21 cellular contexts compared by ENCODE assay signal in genomic region chr5:100797863-100798262, GRCh38.
DNase-seq lines count a peak whose midpoint lies in the region; ATAC-seq and TF ChIP-seq lines count a peak whose summit lies in the region.
"Had no signal": no experiment of that assay in that cellular context is flagged by ENCODE, and none has a peak within 500 bp of the region (broad histone marks: within the 10 kb centered on the region; RNA-seq: fewer than 3 reads in every experiment).

No MANE protein-coding gene starts in this region.

- peak overlapping the region in 1 of 2 experiments; percentile 12; a peak in 1 of 4 replicates for H3K27ac ChIP-seq in SK-N-SH (ENCODE audit: low read depth in 2 of 2, low read length in 1 of 2)
- no peak overlapping the region for H3K27ac ChIP-seq in osteoblast (ENCODE audit: low read depth, low read length)
- H3K27ac ChIP-seq: heart left ventricle, sigmoid colon, SK-N-MC, transverse colon had no signal

- DNase-seq in HPDE6-E6E7 (ENCODE audit: extremely low spot score) (peak; percentile 61), SK-N-SH (no peak), osteoblast (ENCODE audit: insufficient read length, low spot score, missing footprints) (peak; percentile 65), NCI-H2196 treated with DMSO at 0.1 percent for 48 hours (lab: John Stamatoyannopoulos, UW; ENCODE audit: unreplicated experiment) (no peak)
- DNase-seq in activated CD8-positive, alpha-beta T cell treated with anti-CD3 and anti-CD28 coated beads, Interleukin-2, amount 10 ng/mL, durations not matched to agents 7 days and 5 days, result no peak
- no peak for DNase-seq in activated CD8-positive, alpha-beta memory T cell treated with anti-CD3 and anti-CD28 coated beads for 24 hours
- DNase-seq: activated CD4-positive, alpha-beta T cell treated with anti-CD3 and anti-CD28 coated beads, Interleukin-2, amount 10 ng/mL, durations not matched to agents 24 days and 14 days; activated naive CD8-positive, alpha-beta T cell treated with anti-CD3 and anti-CD28 coated beads, Interleukin-2, amount 10 ng/mL, durations not matched to agents 7 days and 5 days; BE2C; cerebellar nuclear complex; GF-D8; heart left ventricle; kidney; NCI-H187 treated with DMSO at 0.1 percent for 48 hours; NCI-H524; sigmoid colon; transverse colon had no signal

- H3K4me1 ChIP-seq in SK-N-SH (ENCODE audit: control insufficient read depth in 1 of 2, insufficient read depth in 2 of 2, low read depth in 1 of 2, low read length in 1 of 2), result no peaks in the 10 kb centered on the region
- no peaks in the 10 kb centered on the region for H3K4me1 ChIP-seq in osteoblast (ENCODE audit: insufficient read depth, low read length)
- H3K4me1 ChIP-seq: BE2C, heart left ventricle, sigmoid colon, transverse colon had no signal

- H3F3A ChIP-seq in SK-N-SH (replicated peaks; ENCODE audit: insufficient read depth), result no peaks in the 10 kb centered on the region

- H3K4me3 ChIP-seq in SK-N-SH (ENCODE audit: low read depth in 2 of 2, low read length in 1 of 2), result no peak overlapping the region
- no peak overlapping the region for H3K4me3 ChIP-seq in osteoblast (ENCODE audit: insufficient read depth, low read length)
- H3K4me3 ChIP-seq: heart left ventricle, sigmoid colon, SK-N-MC, transverse colon had no signal

- no peak overlapping the region for H3K4me3 Mint-ChIP-seq in activated CD8-positive, alpha-beta T cell treated with anti-CD3 and anti-CD28 coated beads, Interleukin-2, amount 10 ng/mL, durations not matched to agents 7 days and 5 days
- H3K4me3 Mint-ChIP-seq: activated CD4-positive, alpha-beta T cell treated with anti-CD3 and anti-CD28 coated beads, Interleukin-2, amount 10 ng/mL, durations not matched to agents 24 days and 14 days; activated naive CD8-positive, alpha-beta T cell treated with anti-CD3 and anti-CD28 coated beads, Interleukin-2, amount 10 ng/mL, durations not matched to agents 7 days and 5 days had no signal

- no peak for TF ChIP-seq EP300 in SK-N-SH (IDR thresholded peaks at IDR 0.05; ENCODE audit: borderline replicate concordance in 1 of 2, low read depth in 1 of 2, low read length in 1 of 2)

- POLR2A ChIA-PET in SK-N-SH (lab: Yijun Ruan, JAX), result no interaction called here
- POLR2A ChIA-PET in activated CD8-positive, alpha-beta T cell treated with anti-CD3 and anti-CD28 coated beads, Interleukin-2, amount 10 ng/mL, durations not matched to agents 7 days and 5 days (lab: Charles Lee), result no interaction called here

- CTCF ChIA-PET in SK-N-SH (lab: Yijun Ruan, JAX), result no interaction called here
- CTCF ChIA-PET in activated CD8-positive, alpha-beta T cell treated with anti-CD3 and anti-CD28 coated beads, Interleukin-2, amount 10 ng/mL, durations not matched to agents 7 days and 5 days (lab: Charles Lee), result no interaction called here

- no peak overlapping the region for H2AFZ ChIP-seq in SK-N-SH (ENCODE audit: low read depth)
- H2AFZ ChIP-seq in osteoblast (ENCODE audit: low read length), result no peak overlapping the region

- peaks cover 17% of the 10 kb centered on the region for H3K9me3 Mint-ChIP-seq in activated CD8-positive, alpha-beta T cell treated with anti-CD3 and anti-CD28 coated beads, Interleukin-2, amount 10 ng/mL, durations not matched to agents 7 days and 5 days (ENCODE audit: insufficient read depth)

- H3K9me3 ChIP-seq in SK-N-SH (no peaks in the 10 kb centered on the region), osteoblast (ENCODE audit: low read depth, low read length) (no peaks in the 10 kb centered on the region)
- H3K9me3 ChIP-seq: BE2C, transverse colon had no signal

- H3K27me3 Mint-ChIP-seq in activated CD8-positive, alpha-beta T cell treated with anti-CD3 and anti-CD28 coated beads, Interleukin-2, amount 10 ng/mL, durations not matched to agents 7 days and 5 days (ENCODE audit: low read depth), result no peaks in the 10 kb centered on the region
- H3K27me3 Mint-ChIP-seq: activated CD4-positive, alpha-beta T cell treated with anti-CD3 and anti-CD28 coated beads, Interleukin-2, amount 10 ng/mL, durations not matched to agents 24 days and 14 days; activated naive CD8-positive, alpha-beta T cell treated with anti-CD3 and anti-CD28 coated beads, Interleukin-2, amount 10 ng/mL, durations not matched to agents 7 days and 5 days had no signal

- no peaks in the 10 kb centered on the region for H3K79me2 ChIP-seq in SK-N-SH (ENCODE audit: insufficient read depth)
- H3K79me2 ChIP-seq in osteoblast (ENCODE audit: insufficient read depth, low read length), result no peaks in the 10 kb centered on the region

- H3K27me3 ChIP-seq in SK-N-SH (ENCODE audit: insufficient read depth) (no peaks in the 10 kb centered on the region), osteoblast (ENCODE audit: insufficient read depth, low read length) (no peaks in the 10 kb centered on the region)
- H3K27me3 ChIP-seq: BE2C, heart left ventricle, sigmoid colon, transverse colon had no signal

- no peaks in the 10 kb centered on the region for H3K36me3 ChIP-seq in SK-N-SH (replicated peaks in 1 of 2; ENCODE audit: control insufficient read depth in 1 of 2, insufficient read depth in 2 of 2, low read length in 1 of 2)
- no peaks in the 10 kb centered on the region for H3K36me3 ChIP-seq in osteoblast (ENCODE audit: insufficient read depth, low read length)
- H3K36me3 ChIP-seq: BE2C, heart left ventricle, sigmoid colon, transverse colon had no signal

- ATAC-seq in esophagus mucosa (peak; percentile 77), GM19455 (IDR thresholded peaks at IDR 0.05; ENCODE audit: unreplicated experiment) (no peak)
- ATAC-seq in activated CD8-positive, alpha-beta T cell treated with anti-CD3 and anti-CD28 coated beads, Interleukin-2, amount 10 ng/mL, durations not matched to agents 7 days and 5 days, result no peak
- ATAC-seq: HCT116, heart left ventricle had no signal

- no peaks in the 10 kb centered on the region for H3K4me1 Mint-ChIP-seq in activated CD8-positive, alpha-beta T cell treated with anti-CD3 and anti-CD28 coated beads, Interleukin-2, amount 10 ng/mL, durations not matched to agents 7 days and 5 days (ENCODE audit: low read depth)
- H3K4me1 Mint-ChIP-seq: activated CD4-positive, alpha-beta T cell treated with anti-CD3 and anti-CD28 coated beads, Interleukin-2, amount 10 ng/mL, durations not matched to agents 24 days and 14 days; activated naive CD8-positive, alpha-beta T cell treated with anti-CD3 and anti-CD28 coated beads, Interleukin-2, amount 10 ng/mL, durations not matched to agents 7 days and 5 days had no signal

- WGBS in SK-N-SH (ENCODE audit: low lambda C conversion rate), result 0% methylated on average over 2 of the region's 2 CpGs

- H3K4me2 ChIP-seq in SK-N-SH (no peak overlapping the region), osteoblast (ENCODE audit: insufficient read depth, low read length) (no peak overlapping the region)

- H4K20me1 ChIP-seq in SK-N-SH (ENCODE audit: insufficient read depth), result no peaks in the 10 kb centered on the region
- H4K20me1 ChIP-seq in osteoblast (ENCODE audit: insufficient read depth, low read length), result no peaks in the 10 kb centered on the region

- no peaks in the 10 kb centered on the region for H3K9me2 ChIP-seq in SK-N-SH

- no peak overlapping the region for H3K27ac Mint-ChIP-seq in activated CD8-positive, alpha-beta T cell treated with anti-CD3 and anti-CD28 coated beads, Interleukin-2, amount 10 ng/mL, durations not matched to agents 7 days and 5 days
- H3K27ac Mint-ChIP-seq: activated CD4-positive, alpha-beta T cell treated with anti-CD3 and anti-CD28 coated beads, Interleukin-2, amount 10 ng/mL, durations not matched to agents 24 days and 14 days; activated naive CD8-positive, alpha-beta T cell treated with anti-CD3 and anti-CD28 coated beads, Interleukin-2, amount 10 ng/mL, durations not matched to agents 7 days and 5 days had no signal

- H3K36me3 Mint-ChIP-seq in activated CD8-positive, alpha-beta T cell treated with anti-CD3 and anti-CD28 coated beads, Interleukin-2, amount 10 ng/mL, durations not matched to agents 7 days and 5 days (ENCODE audit: low read depth), result peaks cover 5% of the 10 kb centered on the region

- no peak overlapping the region for H3K9ac ChIP-seq in SK-N-SH

- TF ChIP-seq CTCF in SK-N-SH (IDR thresholded peaks at IDR 0.05), result no peak
- no peak for TF ChIP-seq CTCF in osteoblast (IDR thresholded peaks at IDR 0.05; ENCODE audit: extremely low read depth, low read depth, low read length)

- TF ChIP-seq RAD21 in SK-N-SH (IDR thresholded peaks at IDR 0.05; ENCODE audit: low read length), result no peak

TF ChIP-seq in SK-N-SH, 30 proteins besides CTCF, POLR2A, EP300 and RAD21:
- 0 out of 2 replicates have a peak, but pooled peaks have one; percentile 17 for TF ChIP-seq JUND (IDR thresholded peaks at IDR 0.05)
- TF ChIP-seq POLR2AphosphoS5 (IDR thresholded peaks at IDR 0.05; ENCODE audit: low read depth, low read length), result no peak
- TF ChIP-seq CHD2 (IDR thresholded peaks at IDR 0.05; ENCODE audit: low read length, partially characterized antibody), result no peak
- TF ChIP-seq USF1 (IDR thresholded peaks at IDR 0.05; ENCODE audit: borderline replicate concordance, low read depth), result no peak
- TF ChIP-seq TCF12 (IDR thresholded peaks at IDR 0.05), result peak; percentile 71
- TF ChIP-seq MAX (IDR thresholded peaks at IDR 0.05; ENCODE audit: low read depth), result no peak
- TF ChIP-seq PBX3 (IDR thresholded peaks at IDR 0.05), result peak; percentile 63
- no peak for TF ChIP-seq TAF1 (IDR thresholded peaks at IDR 0.05; ENCODE audit: borderline replicate concordance, low read depth, low read length)
- peak; percentile 39; the same call in 1 of the 2 replicates for TF ChIP-seq FOSL2 (IDR thresholded peaks at IDR 0.05; ENCODE audit: borderline replicate concordance, low read depth)

Comparison
In these comparisons a context has a peak if more than half of its experiments do, and no peak if none do; other contexts are left out.
1. DNase-seq: peak in HPDE6-E6E7 (single experiment) and osteoblast (single experiment); none in SK-N-SH (single experiment), activated CD8-positive, alpha-beta T cell treated with anti-CD3 and anti-CD28 coated beads, Interleukin-2, amount 10 ng/mL, durations not matched to agents 7 days and 5 days (single experiment), NCI-H2196 treated with DMSO at 0.1 percent for 48 hours (single experiment) and activated CD8-positive, alpha-beta memory T cell treated with anti-CD3 and anti-CD28 coated beads for 24 hours (single experiment).